8 cellular contexts compared by ENCODE assay signal in the genomic region with DNA sequence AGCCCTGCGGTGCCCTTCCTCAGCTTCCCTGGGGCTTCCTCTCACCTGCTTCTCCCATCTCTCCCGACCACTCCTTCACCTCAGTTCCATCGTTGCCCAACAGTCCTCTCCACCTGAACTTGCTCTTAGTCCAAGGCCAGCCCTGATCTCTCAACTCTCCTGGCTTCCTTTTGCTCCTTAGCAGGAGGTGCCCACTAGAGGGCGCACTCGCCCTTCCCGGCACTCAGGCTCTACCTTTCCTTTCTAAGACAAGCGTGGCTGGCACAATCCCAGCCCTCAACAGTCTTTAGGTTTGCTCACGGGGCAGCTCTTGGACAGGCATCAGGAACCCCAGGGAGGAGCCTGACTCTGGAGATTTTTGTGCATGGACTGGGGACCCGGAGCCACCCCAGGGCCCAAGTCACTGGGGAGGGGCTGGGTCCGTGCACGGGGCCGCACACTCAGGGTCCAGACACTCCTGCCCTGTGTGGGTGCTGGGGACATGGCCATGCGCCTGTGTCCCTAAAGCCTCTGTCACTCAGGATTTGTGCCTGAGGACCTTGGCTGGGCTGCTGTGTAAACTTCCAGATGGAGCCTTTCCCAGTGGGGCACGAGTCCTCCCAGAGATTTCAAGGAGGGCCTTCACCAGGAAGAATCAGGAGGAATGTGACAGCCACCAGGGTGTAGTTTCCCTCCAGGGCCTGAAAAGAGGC. TPM values are rescaled to one million over a fixed set of nuclear protein-coding genes. Genes with fewer than 3 reads are reported as not detected.
DNase-seq lines count a peak whose midpoint lies in the region; ATAC-seq and TF ChIP-seq lines count a peak whose summit lies in the region.

No MANE protein-coding gene starts in this region.

- H3K36me3 ChIP-seq in BE2C: no peaks in the 10 kb centered on the region

- ATAC-seq in GM21381 (IDR thresholded peaks at IDR 0.05; ENCODE audit: unreplicated experiment) (no peak), GM18511 (IDR thresholded peaks at IDR 0.05; ENCODE audit: unreplicated experiment) (no peak)

- peaks cover 3% of the 10 kb centered on the region for H3K27me3 ChIP-seq in BE2C

- intact Hi-C loops in posterior cingulate gyrus (cut with DNase I): no loop called here

- TF ChIP-seq CTCF in BE2C (IDR thresholded peaks at IDR 0.05; ENCODE audit: low read depth, low read length) (peak; percentile 94), GM20000 (IDR thresholded peaks at IDR 0.05; ENCODE audit: extremely low read depth, missing control alignments) (peak; percentile 87), fibroblast of villous mesenchyme (IDR thresholded peaks at IDR 0.05; ENCODE audit: insufficient read depth, low read depth, low read length) (peak; percentile 80)

- peak; percentile 74 for DNase-seq in BE2C
- DNase-seq in GM20000 (ENCODE audit: low spot score): peak; percentile 85
- peak; percentile 2 for DNase-seq in NCI-H774 (lab: John Stamatoyannopoulos, UW)
- peak; percentile 33 for DNase-seq in activated T-cell treated with anti-CD3 and anti-CD28 coated beads for 24 hours (ENCODE audit: low read depth)
- DNase-seq in fibroblast of villous mesenchyme (ENCODE audit: low read depth): peak; percentile 36
- DNase-seq in posterior cingulate gyrus: peak in 8 of 10 donors; percentile 39 to 88 (median 50)

- no peaks in the 10 kb centered on the region for H3K4me1 ChIP-seq in BE2C

- H3K4me3 ChIP-seq in BE2C (ENCODE audit: low read depth, low read length) (no peak overlapping the region), fibroblast of villous mesenchyme (ENCODE audit: low read depth, low read length) (no peak overlapping the region)

- H3K9me3 ChIP-seq in BE2C: no peaks in the 10 kb centered on the region

RNA-seq across cellular contexts. Expression of a gene that starts 12.1 kb away (rescaled TPM):
- polyA plus RNA-seq in BE2C (2012; ENCODE audit: insufficient read depth, insufficient read length, low read depth): not detected
- total RNA-seq in fibroblast of villous mesenchyme: not detected in 2 replicates

Comparison
In these comparisons a context has a peak if more than half of its experiments do, and no peak if none do; other contexts are left out.
1. DNase-seq: peak in every context shown above with its lines; median percentile 85 in GM20000; 74 in BE2C; 50 in posterior cingulate gyrus; 36 in fibroblast of villous mesenchyme; 33 in activated T-cell treated with anti-CD3 and anti-CD28 coated beads for 24 hours; 2 in NCI-H774.